ENCODE assay signal across 10 cellular contexts in genomic region chr6:30826961-30827342, GRCh38. TPM values are rescaled to one million over a fixed set of nuclear protein-coding genes. Genes with fewer than 3 reads are reported as not detected.
DNase-seq lines count a peak whose midpoint lies in the region; ATAC-seq lines count a peak whose summit lies in the region.
"Had no signal": no experiment of that assay in that cellular context is flagged by ENCODE, and none has a peak within 500 bp of the region (broad histone marks: within the 10 kb centered on the region; RNA-seq: fewer than 3 reads in every experiment).

No MANE protein-coding gene starts in this region.

- peaks cover 85% of the 10 kb centered on the region for H3K4me1 Mint-ChIP-seq in stimulated activated naive CD8-positive, alpha-beta T cell treated with anti-CD3 and anti-CD28 coated beads, Interleukin-15, Interleukin-2, amounts not matched to agents 100 ng/mL and 50 ng/mL, for 24 hours (ENCODE audit: low read depth)

- peak overlapping the region; percentile 98 for H3K27ac Mint-ChIP-seq in stimulated activated naive CD8-positive, alpha-beta T cell treated with anti-CD3 and anti-CD28 coated beads, Interleukin-15, Interleukin-2, amounts not matched to agents 100 ng/mL and 50 ng/mL, for 24 hours

- ATAC-seq in esophagus mucosa (peak; percentile 89), GM21447 (IDR thresholded peaks at IDR 0.05; ENCODE audit: unreplicated experiment) (no peak)

- peak overlapping the region; percentile 12 for H3K4me3 Mint-ChIP-seq in stimulated activated naive CD8-positive, alpha-beta T cell treated with anti-CD3 and anti-CD28 coated beads, Interleukin-15, Interleukin-2, amounts not matched to agents 100 ng/mL and 50 ng/mL, for 24 hours

- H3K27me3 Mint-ChIP-seq in stimulated activated naive CD8-positive, alpha-beta T cell treated with anti-CD3 and anti-CD28 coated beads, Interleukin-15, Interleukin-2, amounts not matched to agents 100 ng/mL and 50 ng/mL, for 24 hours: no peaks in the 10 kb centered on the region

- peak; percentile 74 for DNase-seq in activated effector memory CD4-positive, alpha-beta T cell treated with anti-CD3 and anti-CD28 coated beads, Interleukin-2, amount 50 U/mL, for 16 hours
- no peak for DNase-seq in activated effector memory CD4-positive, alpha-beta T cell treated with Interleukin-2 at 50 U/mL for 16 hours
- DNase-seq in RPMI7951 (ENCODE audit: low read depth) (peak; percentile 92), ureter (ENCODE audit: low spot score) (no peak), NCI-H1694 treated with DMSO at 0.1 percent for 48 hours (lab: John Stamatoyannopoulos, UW) (no peak)
- DNase-seq: BE2C, left ventricle myocardium inferior had no signal

- H3K36me3 Mint-ChIP-seq in stimulated activated naive CD8-positive, alpha-beta T cell treated with anti-CD3 and anti-CD28 coated beads, Interleukin-15, Interleukin-2, amounts not matched to agents 100 ng/mL and 50 ng/mL, for 24 hours (ENCODE audit: low read depth): peaks cover 8% of the 10 kb centered on the region

- no peaks in the 10 kb centered on the region for H3K9me3 Mint-ChIP-seq in stimulated activated naive CD8-positive, alpha-beta T cell treated with anti-CD3 and anti-CD28 coated beads, Interleukin-15, Interleukin-2, amounts not matched to agents 100 ng/mL and 50 ng/mL, for 24 hours

RNA-seq across cellular contexts. Expression of gene DDR1, which starts 57.4 kb away (rescaled TPM):
- 12.0 and 16.6 TPM in 2 replicates for total RNA-seq in RPMI7951 (2014; rRNA removed; shearing (Covaris generic))
- total RNA-seq in esophagus mucosa (220 TPM), ureter (234 TPM)

Comparison
In these comparisons a context has a peak if more than half of its experiments do, and no peak if none do; other contexts are left out.
1. DNase-seq: peak in activated effector memory CD4-positive, alpha-beta T cell treated with anti-CD3 and anti-CD28 coated beads, Interleukin-2, amount 50 U/mL, for 16 hours (single experiment) and RPMI7951 (single experiment); none in activated effector memory CD4-positive, alpha-beta T cell treated with Interleukin-2 at 50 U/mL for 16 hours (single experiment), ureter (single experiment) and NCI-H1694 treated with DMSO at 0.1 percent for 48 hours (single experiment).
2. RNA of gene DDR1, which starts 57.4 kb away (total RNA-seq): 234 TPM in ureter (single experiment) and 220 TPM in esophagus mucosa (single experiment); 12.0 to 16.6 TPM in RPMI7951; every median in the first group is over 10 times any median in the second.